Comparison of ENCODE assay signal across 8 cellular contexts in the genomic region with DNA sequence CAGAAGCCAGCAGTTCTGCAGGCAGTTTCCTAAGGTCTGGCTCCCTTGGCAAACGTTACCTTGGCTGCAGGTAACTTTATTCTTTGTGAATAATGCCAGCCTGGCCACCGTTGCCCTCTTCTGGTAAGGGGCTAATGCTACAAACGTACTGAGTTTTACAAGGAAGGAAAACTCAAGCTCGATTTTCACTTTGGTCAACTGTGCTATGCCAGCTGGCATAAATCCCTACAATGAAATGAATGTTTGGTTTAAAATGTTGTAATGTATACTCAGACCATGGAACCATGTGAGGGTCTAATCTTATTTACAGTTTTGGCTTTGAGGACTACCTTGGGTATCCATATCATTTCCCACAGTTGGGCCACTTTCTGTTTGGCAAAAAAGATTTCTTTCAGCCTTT.
DNase-seq lines count a peak whose midpoint lies in the region; ATAC-seq and TF ChIP-seq lines count a peak whose summit lies in the region.

No MANE protein-coding gene starts in this region.

- H3K4me1 ChIP-seq in adipocyte (ENCODE audit: control insufficient read depth, insufficient read depth, low read length), result peaks cover 27% of the 10 kb centered on the region

- H3K9me3 ChIP-seq in adipocyte (ENCODE audit: control insufficient read depth, low read length), result no peaks in the 10 kb centered on the region

- ATAC-seq in GM18870 (IDR thresholded peaks at IDR 0.05; ENCODE audit: unreplicated experiment), result no peak
- ATAC-seq in GM19467 (IDR thresholded peaks at IDR 0.05; ENCODE audit: unreplicated experiment), result no peak

- H3K36me3 ChIP-seq in adipocyte (ENCODE audit: control insufficient read depth, insufficient read depth, low read length, severe bottlenecking), result no peaks in the 10 kb centered on the region

- TF ChIP-seq CTCF in GM10266 (IDR thresholded peaks at IDR 0.05; ENCODE audit: control insufficient read depth, insufficient read depth, low read depth, missing control alignments), result peak; percentile 52

- H3K9ac ChIP-seq in adipocyte (ENCODE audit: low read length), result no peak overlapping the region

- DNase-seq in GM10266 (ENCODE audit: extremely low spot score) (no peak), M059J (ENCODE audit: low read depth) (peak; percentile 49), adipocyte (ENCODE audit: low read depth) (peak; percentile 57), mucosa of gallbladder (ENCODE audit: low spot score) (peak; percentile 48), NK-92 (lab: John Stamatoyannopoulos, UW; ENCODE audit: unreplicated experiment) (no peak), midbrain (lab: John Stamatoyannopoulos, UW) (no peak)

- H3K4me3 ChIP-seq in adipocyte (ENCODE audit: low read length), result no peak overlapping the region

- no peaks in the 10 kb centered on the region for H3K27me3 ChIP-seq in adipocyte (replicated peaks; ENCODE audit: control insufficient read depth, insufficient read depth, low read length)

Comparison
In these comparisons a context has a peak if more than half of its experiments do, and no peak if none do; other contexts are left out.
1. DNase-seq: peak in M059J (single experiment), adipocyte (single experiment) and mucosa of gallbladder (single experiment); none in GM10266 (single experiment), NK-92 (single experiment) and midbrain (single experiment).